In genomic region chr4:12203945-12204344, GRCh38 we compare ENCODE assay signal across 22 cellular contexts.
DNase-seq lines count a peak whose midpoint lies in the region; ATAC-seq, FAIRE-seq and TF ChIP-seq lines count a peak whose summit lies in the region.
"Had no signal": no experiment of that assay in that cellular context is flagged by ENCODE, and none has a peak within 500 bp of the region (broad histone marks: within the 10 kb centered on the region; RNA-seq: fewer than 3 reads in every experiment).

No MANE protein-coding gene starts in this region.

- no peak for DNase-seq in HepG2 (ENCODE audit: low spot score)
- no peak for DNase-seq in right lobe of liver
- peak; percentile 20 for DNase-seq in astrocyte of the hippocampus (ENCODE audit: low read depth, low spot score)
- DNase-seq in putamen (ENCODE audit: low spot score) = peak; percentile 18
- no peak for DNase-seq in GM20000 (ENCODE audit: low spot score)
- no peak for DNase-seq in NCI-H2107 treated with DMSO at 0.1 percent for 48 hours (lab: John Stamatoyannopoulos, UW; ENCODE audit: unreplicated experiment)
- DNase-seq: AML-193; Calu3; CD4-positive, alpha-beta memory T cell; DMS53; DND-41; EL; H9 had no signal

- CTCF ChIA-PET in HepG2 (lab: Yijun Ruan, JAX; ENCODE audit: low intra/inter-chr PET ratio, low total read pairs) = no interaction called here

- no peak overlapping the region for H2AFZ ChIP-seq in HepG2 (ENCODE audit: low read length)

- TF ChIP-seq CTCF in HepG2 (CRISPR knock-in tag; IDR thresholded peaks at IDR 0.05) (no peak), right lobe of liver (IDR thresholded peaks at IDR 0.05) (no peak), GM20000 (IDR thresholded peaks at IDR 0.05; ENCODE audit: extremely low read depth, missing control alignments) (no peak)

- ATAC-seq in HepG2 (no peak), right lobe of liver (no peak), HG03469 (IDR thresholded peaks at IDR 0.05; ENCODE audit: unreplicated experiment) (no peak)
- ATAC-seq: A549, GM12878 had no signal

- no peaks in the 10 kb centered on the region for H3K36me3 ChIP-seq in HepG2 (replicated peaks in 1 of 2; ENCODE audit: control insufficient read depth in 1 of 2, insufficient read depth in 2 of 2, low read length in 2 of 2)
- H3K36me3 ChIP-seq in right lobe of liver = no peaks in the 10 kb centered on the region

- FAIRE-seq in HepG2 (lab: Jason Lieb, UNC) = no peak
- FAIRE-seq: A549, GM12878, H1, HTR-8/SVneo had no signal

- no peak overlapping the region for H3K4me2 ChIP-seq in HepG2 (ENCODE audit: low read depth, low read length)
- H3K4me2 ChIP-seq: A549, KMS-11 had no signal

- peaks cover 90% of the 10 kb centered on the region for H3K9me3 ChIP-seq in HepG2 (ENCODE audit: low read length)
- no peaks in the 10 kb centered on the region for H3K9me3 ChIP-seq in right lobe of liver
- H3K9me3 ChIP-seq: A549 had no signal

- H3K4me1 ChIP-seq in HepG2 (ENCODE audit: insufficient read depth, low read length) (no peaks in the 10 kb centered on the region), right lobe of liver (no peaks in the 10 kb centered on the region)
- H3K4me1 ChIP-seq: A549 had no signal

- no peak for TF ChIP-seq RAD21 in HepG2 (CRISPR knock-in tag; IDR thresholded peaks at IDR 0.05)

- H3K27me3 ChIP-seq in HepG2 (ENCODE audit: control insufficient read depth in 1 of 2, insufficient read depth in 2 of 2, low read length in 2 of 2) (no peaks in the 10 kb centered on the region), right lobe of liver (no peaks in the 10 kb centered on the region)

- no peak overlapping the region for H3K9ac ChIP-seq in HepG2 (ENCODE audit: insufficient read depth, low read depth, low read length)
- H3K9ac ChIP-seq: KMS-11 had no signal

- intact Hi-C loops in HepG2 (cut with micrococcal nuclease; ENCODE audit: unreplicated experiment) = no loop called here
- intact Hi-C loops in right lobe of liver (cut with DNase I) = no loop called here

- no peak for TF ChIP-seq POLR2A in HepG2 (IDR thresholded peaks at IDR 0.05; ENCODE audit: insufficient read depth in 1 of 2, low read depth in 2 of 2, low read length in 2 of 2)
- TF ChIP-seq POLR2A in right lobe of liver (IDR thresholded peaks at IDR 0.05) = no peak

- no peaks in the 10 kb centered on the region for H3K79me2 ChIP-seq in HepG2 (ENCODE audit: insufficient read depth, low read length)

- POLR2A ChIA-PET in HepG2 (lab: Yijun Ruan, JAX) = no interaction called here

- H3K4me3 ChIP-seq in HepG2 (replicated peaks in 1 of 3; ENCODE audit: insufficient read depth in 1 of 3, low read depth in 2 of 3, low read length in 3 of 3) = no peak overlapping the region
- H3K4me3 ChIP-seq in right lobe of liver = no peak overlapping the region
- H3K4me3 ChIP-seq: A549, GM12878 had no signal

- BruUV-seq in HepG2 (replicated peaks; lab: Mats Ljungman, UMichigan) = no TSS peak

- H4K20me1 ChIP-seq in HepG2 (ENCODE audit: insufficient read depth, low read length) = no peaks in the 10 kb centered on the region

- TF ChIP-seq EP300 in HepG2 (IDR thresholded peaks at IDR 0.05; ENCODE audit: low read depth in 2 of 2, low read length in 2 of 2) = no peak
- no peak for TF ChIP-seq EP300 in HepG2 (CRISPR knock-in tag; IDR thresholded peaks at IDR 0.05; ENCODE audit: borderline replicate concordance)

- in situ Hi-C loops in HepG2 (cut with HindIII; ENCODE audit: extremely low pct_ligation_motif_present, low pct_unique_long_range_greater_than_20kb) = no loop called here

- 1% methylated on average over 4 of the region's 4 CpGs for WGBS in HepG2 (ENCODE audit: low lambda C conversion rate)
- 52% methylated on average over 4 of the region's 4 CpGs for WGBS in right lobe of liver (ENCODE audit: insufficient coverage, low coverage, low lambda C conversion rate, missing lambda C conversion rate)

- H3K27ac ChIP-seq in HepG2 (ENCODE audit: extremely low read length, insufficient read depth, low read length) (no peak overlapping the region), right lobe of liver (no peak overlapping the region)
- H3K27ac ChIP-seq: 22Rv1, A549, C4-2B, HL-60, KMS-11 had no signal

TF ChIP-seq in HepG2, 621 proteins besides CTCF, POLR2A, EP300 and RAD21:
- TF ChIP-seq KAT7 (CRISPR knock-in tag; IDR thresholded peaks at IDR 0.05; ENCODE audit: borderline replicate concordance) (no peak), MAFK (conservative IDR thresholded peaks at IDR 0.05 in 1 of 2, IDR thresholded peaks at IDR 0.05 in 1 of 2; ENCODE audit: low read length in 2 of 2) (peak in 1 of 2 experiments; percentile 66; a peak in 2 of 4 replicates), MAFF (IDR thresholded peaks at IDR 0.05; ENCODE audit: low read depth, low read length) (peak; percentile 72)

Comparison
In these comparisons a context has a peak if more than half of its experiments do, and no peak if none do; other contexts are left out.
1. DNase-seq: peak in astrocyte of the hippocampus (single experiment) and putamen (single experiment); none in HepG2 (single experiment), right lobe of liver (0 of 3), GM20000 (single experiment) and NCI-H2107 treated with DMSO at 0.1 percent for 48 hours (single experiment).